ENCODE assay signal across 30 cellular contexts in the genomic region with DNA sequence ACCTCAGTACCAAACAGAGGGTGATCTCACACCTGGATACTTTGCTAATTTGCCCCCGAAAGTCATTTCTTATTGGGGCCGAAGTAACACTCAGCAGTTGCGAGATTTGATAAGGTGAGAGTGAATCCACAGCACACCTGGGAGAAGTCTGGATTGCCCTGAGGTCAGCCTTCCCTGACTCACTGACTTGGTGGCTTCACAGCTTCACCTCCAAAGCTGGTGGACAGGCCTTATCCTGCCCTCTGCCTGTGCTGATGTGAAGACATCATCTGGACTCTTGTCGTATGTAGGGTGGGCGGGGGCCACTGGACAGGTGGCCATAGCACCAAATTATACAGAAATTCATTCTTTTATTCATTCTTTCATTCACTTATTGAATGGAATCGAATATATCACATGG.
DNase-seq lines count a peak whose midpoint lies in the region; ATAC-seq lines count a peak whose summit lies in the region.
"Had no signal": no experiment of that assay in that cellular context is flagged by ENCODE, and none has a peak within 500 bp of the region (broad histone marks: within the 10 kb centered on the region; RNA-seq: fewer than 3 reads in every experiment).

No MANE protein-coding gene starts in this region.

- no peak overlapping the region for H3K4ac ChIP-seq in trophoblast cell (ENCODE audit: low read depth, low read length)

- H3K79me2 ChIP-seq in trophoblast cell (ENCODE audit: control insufficient read depth, insufficient read depth, low read length, poor library complexity): no peaks in the 10 kb centered on the region

- H3K4me2 ChIP-seq in trophoblast cell (ENCODE audit: low read length): peak overlapping the region; percentile 1
- H3K4me2 ChIP-seq: SK-N-SH had no signal

- ATAC-seq in activated CD4-positive, CD25-positive, alpha-beta regulatory T cell treated with anti-CD3 and anti-CD28 coated beads, Interleukin-2, amount 50 U/mL, for 24 hours: no peak
- ATAC-seq in left lobe of liver: no peak
- ATAC-seq: gastroesophageal sphincter; left cardiac atrium; right cardiac atrium; Right ventricle myocardium inferior; stimulated activated naive CD8-positive, alpha-beta T cell treated with anti-CD3 and anti-CD28 coated beads, Interleukin-15, amount 100 ng/mL, for 72 hours had no signal

- WGBS in trophoblast cell (ENCODE audit: extremely low coverage, insufficient coverage, insufficient read length): no CpG with 5 or more reads among the region's 6 CpGs

- H4K91ac ChIP-seq in trophoblast cell (ENCODE audit: low read depth, low read length): peak overlapping the region; percentile 76

- no peak overlapping the region for H2AFZ ChIP-seq in trophoblast cell (ENCODE audit: insufficient read depth, low read length, poor library complexity)

- H2AK5ac ChIP-seq in trophoblast cell (ENCODE audit: low read length): peak overlapping the region; percentile 2

- peak; percentile 29 for DNase-seq in activated CD8-positive, alpha-beta memory T cell treated with anti-CD3 and anti-CD28 coated beads, Interleukin-2, amount 50 U/mL, for 48 hours
- DNase-seq in activated CD8-positive, alpha-beta memory T cell treated with anti-CD3 and anti-CD28 coated beads, Interleukin-2, amount 50 U/mL, for 4 hours: no peak
- DNase-seq in epithelial cell of prostate (ENCODE audit: low read depth, low spot score): peak; percentile 64
- DNase-seq in trophoblast cell: peak; percentile 71 to 76
- no peak for DNase-seq in left lobe of liver (ENCODE audit: low spot score)
- no peak for DNase-seq in anterior cingulate cortex (lab: John Stamatoyannopoulos, UW)
- no peak for DNase-seq in AG08395 (ENCODE audit: low spot score)
- DNase-seq: activated CD4-positive, alpha-beta T cell treated with anti-CD3 and anti-CD28 coated beads, Interleukin-2, amount 50 U/mL, for 4 hours; activated naive CD4-positive, alpha-beta T cell treated with Interleukin-2 at 50 U/mL for 16 hours; Caco-2; DMS53; H9; hippocampal formation; left cardiac atrium; mesendoderm; NCI-H1417; NCI-H2029 treated with DMSO at 0.1 percent for 48 hours; NCI-H524 treated with DMSO at 0.1 percent for 48 hours; OCI-M1; right cardiac atrium; SK-N-SH; stimulated activated CD8-positive, alpha-beta memory T cell treated with anti-CD3 and anti-CD28 coated beads, Interleukin-4, amount 100 ng/mL, for 48 hours; stimulated activated naive CD8-positive, alpha-beta T cell treated with anti-CD3 and anti-CD28 coated beads, Interleukin-15, amount 100 ng/mL, for 72 hours; thyroid gland had no signal

- no peak overlapping the region for H4K8ac ChIP-seq in trophoblast cell (ENCODE audit: low read depth, low read length)

- H3K27me3 ChIP-seq in trophoblast cell (ENCODE audit: insufficient read depth, low read length): no peaks in the 10 kb centered on the region
- H3K27me3 ChIP-seq: gastroesophageal sphincter, neutrophil, thyroid gland had no signal

- peak overlapping the region; percentile 50 for H2BK120ac ChIP-seq in trophoblast cell (ENCODE audit: insufficient read depth, low read length, poor library complexity)

- no peak overlapping the region for H3K4me3 ChIP-seq in trophoblast cell (ENCODE audit: low read depth, low read length)
- H3K4me3 ChIP-seq: gastroesophageal sphincter, thyroid gland had no signal

- H3K9ac ChIP-seq in trophoblast cell (ENCODE audit: low read length): no peak overlapping the region
- H3K9ac ChIP-seq: SK-N-SH had no signal

- H3K4me1 ChIP-seq in trophoblast cell (ENCODE audit: control insufficient read depth in 1 of 2, insufficient read depth in 2 of 2, low read length in 2 of 2): peaks cover 26 to 32% of the 10 kb centered on the region in 2 experiments
- H3K4me1 ChIP-seq: gastroesophageal sphincter, thyroid gland had no signal

- H2BK12ac ChIP-seq in trophoblast cell (ENCODE audit: low read length): peak overlapping the region; percentile 95

- H2BK5ac ChIP-seq in trophoblast cell (ENCODE audit: low read depth, low read length, poor library complexity): peak overlapping the region; percentile 83

- H3K18ac ChIP-seq in trophoblast cell (ENCODE audit: low read length): peak overlapping the region; percentile 37

- H3K27ac ChIP-seq in epithelial cell of prostate (no peak overlapping the region), trophoblast cell (ENCODE audit: low read depth, low read length) (peak overlapping the region; percentile 88)
- H3K27ac ChIP-seq: 22Rv1, C4-2B, gastroesophageal sphincter, neutrophil, thyroid gland had no signal

- no peaks in the 10 kb centered on the region for H3K36me3 ChIP-seq in trophoblast cell (ENCODE audit: control insufficient read depth in 1 of 2, insufficient read depth in 2 of 2, low read length in 2 of 2)
- H3K36me3 ChIP-seq: gastroesophageal sphincter, neutrophil, thyroid gland had no signal

- H3K14ac ChIP-seq in trophoblast cell (ENCODE audit: low read length): peak overlapping the region; percentile 42

- peaks cover 25% of the 10 kb centered on the region for H3K79me1 ChIP-seq in trophoblast cell (ENCODE audit: low read length)

- no peaks in the 10 kb centered on the region for H3K9me3 ChIP-seq in trophoblast cell (ENCODE audit: insufficient read depth, low read depth, low read length)
- H3K9me3 ChIP-seq: Caco-2, gastroesophageal sphincter, neutrophil, SK-N-SH, thyroid gland had no signal

- H4K12ac ChIP-seq in trophoblast cell (ENCODE audit: low read depth, low read length): no peak overlapping the region

- H3K23ac ChIP-seq in trophoblast cell (ENCODE audit: low read length): no peak overlapping the region

Comparison
In these comparisons a context has a peak if more than half of its experiments do, and no peak if none do; other contexts are left out.
1. DNase-seq: peak in activated CD8-positive, alpha-beta memory T cell treated with anti-CD3 and anti-CD28 coated beads, Interleukin-2, amount 50 U/mL, for 48 hours (single experiment), epithelial cell of prostate (single experiment) and trophoblast cell (2 of 2); none in activated CD8-positive, alpha-beta memory T cell treated with anti-CD3 and anti-CD28 coated beads, Interleukin-2, amount 50 U/mL, for 4 hours (single experiment), left lobe of liver (single experiment), anterior cingulate cortex (0 of 58) and AG08395 (single experiment).